15 cellular contexts compared by ENCODE assay signal in the genomic region with DNA sequence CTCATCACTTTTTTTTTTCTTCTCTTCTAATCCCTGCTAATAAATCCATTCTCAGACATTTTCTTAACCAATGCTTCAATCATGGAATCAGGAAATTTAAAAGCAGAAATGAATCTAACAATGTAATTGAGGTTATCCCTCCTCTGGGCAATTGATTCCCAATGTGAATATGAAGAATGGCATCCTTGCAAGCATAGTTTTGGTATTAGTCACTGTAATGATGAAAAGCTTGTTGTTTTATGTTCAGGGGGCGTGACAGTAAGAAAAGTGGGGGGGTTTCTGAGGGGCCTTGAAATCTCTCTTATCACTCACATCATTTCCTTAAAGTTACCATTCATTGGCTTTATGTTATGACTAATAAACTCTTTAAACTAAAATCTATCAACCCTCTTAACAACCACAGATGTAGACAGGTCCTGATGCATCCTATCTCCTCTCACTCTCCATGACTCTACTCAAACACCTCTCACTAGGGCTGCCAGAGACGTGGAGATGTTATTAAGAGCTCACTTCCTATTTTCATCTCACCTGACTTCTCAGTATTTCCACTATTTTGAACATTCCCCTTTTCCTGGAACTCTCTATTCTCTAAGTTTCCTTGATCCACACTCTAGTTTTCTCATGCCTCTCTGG.
DNase-seq lines count a peak whose midpoint lies in the region; ATAC-seq, FAIRE-seq and TF ChIP-seq lines count a peak whose summit lies in the region.
"Had no signal": no experiment of that assay in that cellular context is flagged by ENCODE, and none has a peak within 500 bp of the region (broad histone marks: within the 10 kb centered on the region; RNA-seq: fewer than 3 reads in every experiment).

No MANE protein-coding gene starts in this region.

- no peaks in the 10 kb centered on the region for H3K27me3 Mint-ChIP-seq in neural crest cell (ENCODE audit: low read depth)
- H3K27me3 Mint-ChIP-seq in activated CD8-positive, alpha-beta memory T cell treated with anti-CD3 and anti-CD28 coated beads, Interleukin-2, amount 10 ng/mL, durations not matched to agents 7 days and 5 days: no peaks in the 10 kb centered on the region
- H3K27me3 Mint-ChIP-seq: activated CD4-positive, alpha-beta T cell treated with anti-CD3 and anti-CD28 coated beads, Interleukin-2, amount 10 ng/mL, durations not matched to agents 24 days and 14 days; naive thymus-derived CD8-positive, alpha-beta T cell; T-cell had no signal

- H3K4me2 ChIP-seq in endothelial cell of umbilical vein (ENCODE audit: insufficient read depth, low read length): peak overlapping the region; percentile 52

- dilution Hi-C loops in endothelial cell of umbilical vein (cut with MboI; ENCODE audit: extremely low pct_ligation_motif_present, low sequenced_read_pairs): no loop called here

- POLR2A ChIA-PET in endothelial cell of umbilical vein (lab: Charles Lee): interaction anchor here (0.6 kb wide), 1 partner anchor 1127 kb away, joined by 3 read pairs; no protein-coding TSS in a partner anchor

- no peaks in the 10 kb centered on the region for H3K27me3 ChIP-seq in endothelial cell of umbilical vein (ENCODE audit: control insufficient read depth in 2 of 2, insufficient read depth in 2 of 2, low read length in 2 of 2)
- H3K27me3 ChIP-seq: esophagus muscularis mucosa, right lobe of liver had no signal

- no peaks in the 10 kb centered on the region for H3K9me3 ChIP-seq in endothelial cell of umbilical vein (replicated peaks; ENCODE audit: control insufficient read depth, insufficient read depth, low read length)
- H3K9me3 ChIP-seq: right lobe of liver had no signal

- H3K4me3 ChIP-seq in endothelial cell of umbilical vein (replicated peaks in 1 of 3; ENCODE audit: insufficient read depth in 1 of 3, low read depth in 1 of 3, low read length in 3 of 3): no peak overlapping the region
- H3K4me3 ChIP-seq: esophagus muscularis mucosa, right lobe of liver had no signal

- TF ChIP-seq CTCF in endothelial cell of umbilical vein (IDR thresholded peaks at IDR 0.05; ENCODE audit: extremely low read depth in 1 of 2, insufficient read depth in 1 of 2, low read depth in 1 of 2, low read length in 2 of 2) (no peak), neural crest cell (conservative IDR thresholded peaks at IDR 0.05) (no peak)

- DNase-seq in ELR (ENCODE audit: low read depth) (peak; percentile 95), RCC 7860 (ENCODE audit: low spot score) (peak; percentile 89), endothelial cell of umbilical vein (ENCODE audit: low read depth, low spot score) (peak; percentile 85), neural crest cell (ENCODE audit: low read depth, low spot score) (no peak), retina (no peak)
- DNase-seq in effector CD8-positive, alpha-beta T cell (lab: John Stamatoyannopoulos, UW): no peak
- DNase-seq in activated CD8-positive, alpha-beta memory T cell treated with anti-CD3 and anti-CD28 coated beads, Interleukin-2, amount 10 ng/mL, durations not matched to agents 7 days and 5 days: no peak
- DNase-seq: activated CD4-positive, alpha-beta T cell treated with anti-CD3 and anti-CD28 coated beads, Interleukin-2, amount 10 ng/mL, durations not matched to agents 24 days and 14 days; kidney; naive thymus-derived CD8-positive, alpha-beta T cell; right lobe of liver; T-cell had no signal

- no peak overlapping the region for H3K4me3 Mint-ChIP-seq in neural crest cell
- no peak overlapping the region for H3K4me3 Mint-ChIP-seq in activated CD8-positive, alpha-beta memory T cell treated with anti-CD3 and anti-CD28 coated beads, Interleukin-2, amount 10 ng/mL, durations not matched to agents 7 days and 5 days
- H3K4me3 Mint-ChIP-seq: activated CD4-positive, alpha-beta T cell treated with anti-CD3 and anti-CD28 coated beads, Interleukin-2, amount 10 ng/mL, durations not matched to agents 24 days and 14 days; naive thymus-derived CD8-positive, alpha-beta T cell; T-cell had no signal

- no peak for TF ChIP-seq POLR2A in endothelial cell of umbilical vein (IDR thresholded peaks at IDR 0.05; ENCODE audit: low read depth, low read length)

- no peaks in the 10 kb centered on the region for H3K79me2 ChIP-seq in endothelial cell of umbilical vein (ENCODE audit: control insufficient read depth, insufficient read depth, low read length)

- intact Hi-C loops in endothelial cell of umbilical vein (cut with micrococcal nuclease): loop anchor here (2.0 to 10.0 kb wide), 4 partner anchors 158 to 1311 kb away; no protein-coding TSS in a partner anchor

- FAIRE-seq in RCC 7860 (lab: Jason Lieb, UNC) (peak; percentile 92), endothelial cell of umbilical vein (lab: Jason Lieb, UNC) (peak; percentile 67)
- FAIRE-seq: kidney had no signal

- peaks cover 37% of the 10 kb centered on the region for H3K4me1 ChIP-seq in endothelial cell of umbilical vein (ENCODE audit: control insufficient read depth, extremely low read depth, insufficient read depth, low read length)
- H3K4me1 ChIP-seq: esophagus muscularis mucosa, right lobe of liver had no signal

- peak overlapping the region; percentile 10 for H2AFZ ChIP-seq in endothelial cell of umbilical vein (ENCODE audit: low read depth, low read length)

- H3K9ac ChIP-seq in endothelial cell of umbilical vein (replicated peaks; ENCODE audit: extremely low read depth, insufficient read depth, low read length): peak overlapping the region; percentile 25

- no TSS peak for BruUV-seq in endothelial cell of umbilical vein (replicated peaks; lab: Mats Ljungman, UMichigan)

- H3K9me3 Mint-ChIP-seq in neural crest cell: peaks cover 15% of the 10 kb centered on the region
- H3K9me3 Mint-ChIP-seq in activated CD8-positive, alpha-beta memory T cell treated with anti-CD3 and anti-CD28 coated beads, Interleukin-2, amount 10 ng/mL, durations not matched to agents 7 days and 5 days (ENCODE audit: low read depth): peaks cover 8% of the 10 kb centered on the region

- peak overlapping the region; percentile 84 for H3K27ac ChIP-seq in endothelial cell of umbilical vein (ENCODE audit: insufficient read depth, low read depth, low read length)
- H3K27ac ChIP-seq: esophagus muscularis mucosa, right lobe of liver had no signal

- H4K20me1 ChIP-seq in endothelial cell of umbilical vein (replicated peaks; ENCODE audit: control insufficient read depth, extremely low read depth, insufficient read depth, low read length): no peaks in the 10 kb centered on the region

- H3K36me3 Mint-ChIP-seq in neural crest cell (ENCODE audit: low read depth): no peaks in the 10 kb centered on the region
- no peaks in the 10 kb centered on the region for H3K36me3 Mint-ChIP-seq in activated CD8-positive, alpha-beta memory T cell treated with anti-CD3 and anti-CD28 coated beads, Interleukin-2, amount 10 ng/mL, durations not matched to agents 7 days and 5 days
- H3K36me3 Mint-ChIP-seq: naive thymus-derived CD8-positive, alpha-beta T cell; T-cell had no signal

- CTCF ChIA-PET in endothelial cell of umbilical vein (lab: Charles Lee): interaction anchor here (0.6 to 1.0 kb wide), 4 partner anchors 65 to 1195 kb away, joined by 3 to 6 read pairs (median 4); no protein-coding TSS in a partner anchor
- CTCF ChIA-PET in activated CD8-positive, alpha-beta memory T cell treated with anti-CD3 and anti-CD28 coated beads, Interleukin-2, amount 10 ng/mL, durations not matched to agents 7 days and 5 days (lab: Charles Lee): no interaction called here

- ATAC-seq in HG03571 (IDR thresholded peaks at IDR 0.05; ENCODE audit: unreplicated experiment): no peak
- ATAC-seq in activated CD8-positive, alpha-beta memory T cell treated with anti-CD3 and anti-CD28 coated beads, Interleukin-2, amount 10 ng/mL, durations not matched to agents 7 days and 5 days: no peak
- ATAC-seq: naive thymus-derived CD8-positive, alpha-beta T cell; right lobe of liver; T-cell had no signal

- peaks cover 22% of the 10 kb centered on the region for H3K4me1 Mint-ChIP-seq in neural crest cell
- H3K4me1 Mint-ChIP-seq in activated CD8-positive, alpha-beta memory T cell treated with anti-CD3 and anti-CD28 coated beads, Interleukin-2, amount 10 ng/mL, durations not matched to agents 7 days and 5 days: no peaks in the 10 kb centered on the region
- H3K4me1 Mint-ChIP-seq: activated CD4-positive, alpha-beta T cell treated with anti-CD3 and anti-CD28 coated beads, Interleukin-2, amount 10 ng/mL, durations not matched to agents 24 days and 14 days; naive thymus-derived CD8-positive, alpha-beta T cell; T-cell had no signal

- H3K27ac Mint-ChIP-seq in neural crest cell (ENCODE audit: unreplicated experiment): peak overlapping the region; percentile 45
- H3K27ac Mint-ChIP-seq in activated CD8-positive, alpha-beta memory T cell treated with anti-CD3 and anti-CD28 coated beads, Interleukin-2, amount 10 ng/mL, durations not matched to agents 7 days and 5 days: no peak overlapping the region
- H3K27ac Mint-ChIP-seq: activated CD4-positive, alpha-beta T cell treated with anti-CD3 and anti-CD28 coated beads, Interleukin-2, amount 10 ng/mL, durations not matched to agents 24 days and 14 days; activated T-helper 2 cell treated with anti-CD3 and anti-CD28 coated beads, Interferon-gamma antibody, Interleukin-2, Interleukin-4, amounts not matched to agents 10 μg/mL and 5 μg/mL and 100 μg/mL, durations not matched to agents 14 hours and 24 hours and 36 hours; naive thymus-derived CD8-positive, alpha-beta T cell; T-cell had no signal

- no peaks in the 10 kb centered on the region for H3K9me1 ChIP-seq in endothelial cell of umbilical vein (replicated peaks; ENCODE audit: control insufficient read depth, extremely low read depth, insufficient read depth, low read length)

- no peaks in the 10 kb centered on the region for H3K36me3 ChIP-seq in endothelial cell of umbilical vein (ENCODE audit: control insufficient read depth in 2 of 2, extremely low read depth in 1 of 2, insufficient read depth in 2 of 2, low read length in 2 of 2)
- H3K36me3 ChIP-seq: esophagus muscularis mucosa, right lobe of liver had no signal

TF ChIP-seq in endothelial cell of umbilical vein, 7 proteins besides CTCF, POLR2A, EP300 and RAD21:
- TF ChIP-seq FOS (IDR thresholded peaks at IDR 0.05; ENCODE audit: borderline replicate concordance, insufficient read depth, low read length) (peak; percentile 90), POLR2AphosphoS5 (IDR thresholded peaks at IDR 0.05; ENCODE audit: insufficient read depth, low read depth, low read length) (peak; percentile 60), JUN (IDR thresholded peaks at IDR 0.05; ENCODE audit: borderline replicate concordance, insufficient read depth, insufficient read length, low read depth) (peak; percentile 85), GATA2 (IDR thresholded peaks at IDR 0.05; ENCODE audit: insufficient read depth, insufficient read length, low read depth, low read length) (peak; percentile 93), MYC (IDR thresholded peaks at IDR 0.05; ENCODE audit: low read depth, low read length) (no peak), EZH2 (IDR thresholded peaks at IDR 0.05; ENCODE audit: borderline replicate concordance, low read depth, low read length, severe bottlenecking) (no peak)
- TF ChIP-seq, protein P1, sequence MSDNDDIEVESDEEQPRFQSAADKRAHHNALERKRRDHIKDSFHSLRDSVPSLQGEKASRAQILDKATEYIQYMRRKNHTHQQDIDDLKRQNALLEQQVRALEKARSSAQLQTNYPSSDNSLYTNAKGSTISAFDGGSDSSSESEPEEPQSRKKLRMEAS (IDR thresholded peaks at IDR 0.05; ENCODE audit: insufficient read depth, insufficient read length): no peak

Comparison
In these comparisons a context has a peak if more than half of its experiments do, and no peak if none do; other contexts are left out.
1. DNase-seq: peak in ELR (single experiment), RCC 7860 (single experiment) and endothelial cell of umbilical vein (single experiment); none in neural crest cell (single experiment), retina (single experiment), effector CD8-positive, alpha-beta T cell (single experiment) and activated CD8-positive, alpha-beta memory T cell treated with anti-CD3 and anti-CD28 coated beads, Interleukin-2, amount 10 ng/mL, durations not matched to agents 7 days and 5 days (single experiment).